ENCODE assay signal across 1 cellular context in genomic region chr21:43316156-43316845, GRCh38.
TF ChIP-seq lines count a peak whose summit lies in the region.

No MANE protein-coding gene starts in this region.

TF ChIP-seq in HepG2, 621 proteins besides CTCF, POLR2A, EP300 and RAD21:
- TF ChIP-seq ARHGAP35 (CRISPR knock-in tag; IDR thresholded peaks at IDR 0.05; ENCODE audit: borderline replicate concordance) (no peak), ATF4 (CRISPR knock-in tag; IDR thresholded peaks at IDR 0.05) (no peak), TCF7 (IDR thresholded peaks at IDR 0.05; ENCODE audit: low read depth) (no peak), SMAD1 (CRISPR knock-in tag; IDR thresholded peaks at IDR 0.05; ENCODE audit: borderline replicate concordance, low read depth) (no peak)
- TF ChIP-seq, protein P1, sequence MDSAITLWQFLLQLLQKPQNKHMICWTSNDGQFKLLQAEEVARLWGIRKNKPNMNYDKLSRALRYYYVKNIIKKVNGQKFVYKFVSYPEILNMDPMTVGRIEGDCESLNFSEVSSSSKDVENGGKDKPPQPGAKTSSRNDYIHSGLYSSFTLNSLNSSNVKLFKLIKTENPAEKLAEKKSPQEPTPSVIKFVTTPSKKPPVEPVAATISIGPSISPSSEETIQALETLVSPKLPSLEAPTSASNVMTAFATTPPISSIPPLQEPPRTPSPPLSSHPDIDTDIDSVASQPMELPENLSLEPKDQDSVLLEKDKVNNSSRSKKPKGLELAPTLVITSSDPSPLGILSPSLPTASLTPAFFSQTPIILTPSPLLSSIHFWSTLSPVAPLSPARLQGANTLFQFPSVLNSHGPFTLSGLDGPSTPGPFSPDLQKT (CRISPR knock-in tag; IDR thresholded peaks at IDR 0.05; ENCODE audit: borderline replicate concordance) = no peak
- TF ChIP-seq, protein P2, sequence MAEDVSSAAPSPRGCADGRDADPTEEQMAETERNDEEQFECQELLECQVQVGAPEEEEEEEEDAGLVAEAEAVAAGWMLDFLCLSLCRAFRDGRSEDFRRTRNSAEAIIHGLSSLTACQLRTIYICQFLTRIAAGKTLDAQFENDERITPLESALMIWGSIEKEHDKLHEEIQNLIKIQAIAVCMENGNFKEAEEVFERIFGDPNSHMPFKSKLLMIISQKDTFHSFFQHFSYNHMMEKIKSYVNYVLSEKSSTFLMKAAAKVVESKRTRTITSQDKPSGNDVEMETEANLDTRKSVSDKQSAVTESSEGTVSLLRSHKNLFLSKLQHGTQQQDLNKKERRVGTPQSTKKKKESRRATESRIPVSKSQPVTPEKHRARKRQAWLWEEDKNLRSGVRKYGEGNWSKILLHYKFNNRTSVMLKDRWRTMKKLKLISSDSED (CRISPR knock-in tag; IDR thresholded peaks at IDR 0.05) = no peak
